ENCODE assay signal across 8 cellular contexts in the genomic region with DNA sequence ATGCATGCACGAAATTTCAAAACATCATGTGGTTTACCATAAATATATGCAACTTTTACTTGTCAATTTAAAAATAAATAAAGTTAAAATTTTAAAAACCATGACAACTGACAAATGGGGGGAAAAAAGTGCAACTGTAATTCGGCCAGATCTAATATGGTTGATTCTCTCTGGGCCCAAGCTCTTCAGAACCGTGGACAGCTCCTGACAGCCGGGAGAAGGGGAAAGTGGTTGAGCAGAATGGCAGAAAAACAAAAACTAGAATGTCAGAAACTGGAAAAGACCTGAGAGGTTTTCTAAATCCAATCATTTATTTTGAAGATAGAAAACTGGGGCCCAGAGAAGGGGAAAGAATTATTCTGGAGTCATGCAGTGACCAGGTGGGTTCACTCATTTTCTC.
A peak's percentile ranks its signal among the peaks of the same experiment; 100 is the strongest.
DNase-seq lines count a peak whose midpoint lies in the region; ATAC-seq and TF ChIP-seq lines count a peak whose summit lies in the region.
"Had no signal": no experiment of that assay in that cellular context is flagged by ENCODE, and none has a peak within 500 bp of the region (broad histone marks: within the 10 kb centered on the region; RNA-seq: fewer than 3 reads in every experiment).

No MANE protein-coding gene starts in this region.

- H3K9me3 ChIP-seq in GM23248 (ENCODE audit: low read depth), result no peaks in the 10 kb centered on the region
- H3K9me3 ChIP-seq in upper lobe of right lung, result no peaks in the 10 kb centered on the region
- H3K9me3 ChIP-seq: suprapubic skin had no signal

- no peak overlapping the region for H3K9ac ChIP-seq in GM23248

- TF ChIP-seq CTCF in upper lobe of right lung (IDR thresholded peaks at IDR 0.05), result no peak

- no peak overlapping the region for H2AFZ ChIP-seq in GM23248

- ATAC-seq in HG03439 (IDR thresholded peaks at IDR 0.05; ENCODE audit: unreplicated experiment), result no peak
- no peak for ATAC-seq in upper lobe of right lung

- H3K27me3 ChIP-seq in GM23248 (replicated peaks; ENCODE audit: insufficient read depth) (no peaks in the 10 kb centered on the region), upper lobe of right lung (peaks cover 12% of the 10 kb centered on the region)

- intact Hi-C loops in upper lobe of right lung (cut with DNase I), result no loop called here

- DNase-seq in GM23248, result peak; percentile 51
- DNase-seq in Kasumi-1 (lab: John Stamatoyannopoulos, UW), result peak; percentile 1 to 36
- DNase-seq in astrocyte of the hippocampus (ENCODE audit: low read depth, low spot score), result peak; percentile 59
- peak; percentile 21 for DNase-seq in medulla oblongata (ENCODE audit: extremely low spot score)
- DNase-seq in activated CD8-positive, alpha-beta memory T cell treated with anti-CD3 and anti-CD28 coated beads, Interleukin-2, amount 50 U/mL, for 48 hours, result no peak
- DNase-seq in upper lobe of right lung, result no peak

- H3K79me2 ChIP-seq in GM23248 (ENCODE audit: insufficient read depth), result no peaks in the 10 kb centered on the region

- WGBS in GM23248 (ENCODE audit: low coverage in 1 of 2, low lambda C conversion rate in 2 of 2, missing lambda C conversion rate in 2 of 2), 2 experiments, result 2 to 3% methylated on average over 4 of the region's 4 CpGs

- no peaks in the 10 kb centered on the region for H3K36me3 ChIP-seq in GM23248 (ENCODE audit: low read depth)
- H3K36me3 ChIP-seq in upper lobe of right lung, result no peaks in the 10 kb centered on the region
- H3K36me3 ChIP-seq: suprapubic skin had no signal

- in situ Hi-C loops in GM23248 (cut with MboI), result no loop called here

- no peaks in the 10 kb centered on the region for H3F3A ChIP-seq in GM23248 (ENCODE audit: insufficient read depth)

- H4K20me1 ChIP-seq in GM23248 (ENCODE audit: insufficient read depth), result no peaks in the 10 kb centered on the region

- H3K27ac ChIP-seq in GM23248, result no peak overlapping the region
- H3K27ac ChIP-seq in upper lobe of right lung, result no peak overlapping the region
- H3K27ac ChIP-seq: suprapubic skin had no signal

- no peak overlapping the region for H3K4me2 ChIP-seq in GM23248 (ENCODE audit: unreplicated experiment)

- H3K4me1 ChIP-seq in GM23248 (ENCODE audit: insufficient read depth), result no peaks in the 10 kb centered on the region
- no peaks in the 10 kb centered on the region for H3K4me1 ChIP-seq in upper lobe of right lung
- H3K4me1 ChIP-seq: suprapubic skin had no signal

- H3K4me3 ChIP-seq in GM23248 (no peak overlapping the region), upper lobe of right lung (no peak overlapping the region)
- H3K4me3 ChIP-seq: suprapubic skin had no signal

- no peaks in the 10 kb centered on the region for H3K9me2 ChIP-seq in GM23248 (ENCODE audit: insufficient read depth)

Comparison
In these comparisons a context has a peak if more than half of its experiments do, and no peak if none do; other contexts are left out.
1. DNase-seq: peak in GM23248 (single experiment), Kasumi-1 (2 of 2), astrocyte of the hippocampus (single experiment) and medulla oblongata (single experiment); none in activated CD8-positive, alpha-beta memory T cell treated with anti-CD3 and anti-CD28 coated beads, Interleukin-2, amount 50 U/mL, for 48 hours (single experiment) and upper lobe of right lung (single experiment).